ENCODE assay signal across 25 cellular contexts in the genomic region with DNA sequence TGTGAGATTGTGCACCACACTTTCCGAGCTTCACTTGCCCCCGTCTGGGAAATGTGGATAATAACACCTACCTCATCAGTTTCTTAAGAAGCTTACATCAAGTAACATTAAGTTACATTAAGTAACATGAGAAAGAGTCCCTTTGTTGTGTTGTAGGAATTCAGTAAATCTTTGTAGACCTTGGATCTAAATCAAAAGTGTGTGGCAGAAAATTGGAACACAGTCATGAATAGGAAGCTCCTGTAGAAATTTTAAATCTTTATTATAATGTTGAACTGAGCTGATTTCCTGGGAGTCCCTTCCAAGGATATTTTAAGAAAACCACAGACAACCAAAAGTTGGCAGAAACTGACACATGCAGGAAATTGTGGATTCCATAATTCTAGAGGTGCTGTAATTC. TPM values are rescaled to one million over a fixed set of nuclear protein-coding genes. Genes with fewer than 3 reads are reported as not detected.
DNase-seq lines count a peak whose midpoint lies in the region; TF ChIP-seq lines count a peak whose summit lies in the region.
"Had no signal": no experiment of that assay in that cellular context is flagged by ENCODE, and none has a peak within 500 bp of the region (broad histone marks: within the 10 kb centered on the region; RNA-seq: fewer than 3 reads in every experiment).

No MANE protein-coding gene starts in this region.

- H3K4me3 ChIP-seq in AG10803 (ENCODE audit: low read length) (no peak overlapping the region), astrocyte of the spinal cord (ENCODE audit: low read depth, low read length) (no peak overlapping the region), fibroblast of villous mesenchyme (ENCODE audit: low read depth, low read length) (no peak overlapping the region)
- H3K4me3 ChIP-seq: body of pancreas, coronary artery, Peyer's patch, thoracic aorta had no signal

- H3K4me1 Mint-ChIP-seq in type B pancreatic cell (ENCODE audit: unreplicated experiment), result peaks cover 11% of the 10 kb centered on the region

- H3K36me3 Mint-ChIP-seq in type B pancreatic cell, result no peaks in the 10 kb centered on the region
- H3K36me3 Mint-ChIP-seq: activated CD4-positive, alpha-beta memory T cell treated with anti-CD3 and anti-CD28 coated beads for 36 hours; activated naive CD4-positive, alpha-beta T cell treated with anti-CD3 and anti-CD28 coated beads, Interleukin-2, amount 50 U/mL, for 72 hours; naive thymus-derived CD8-positive, alpha-beta T cell; T-cell had no signal

- H3K27me3 Mint-ChIP-seq in type B pancreatic cell, result peaks cover 14% of the 10 kb centered on the region

- no peak overlapping the region for H3K27ac Mint-ChIP-seq in type B pancreatic cell
- H3K27ac Mint-ChIP-seq: activated CD4-positive, alpha-beta memory T cell treated with anti-CD3 and anti-CD28 coated beads for 36 hours; activated naive CD4-positive, alpha-beta T cell treated with anti-CD3 and anti-CD28 coated beads, Interleukin-2, amount 50 U/mL, for 72 hours; activated T-helper 17 cell treated with anti-CD3 and anti-CD28 coated beads, Interleukin-2, amount 50 U/mL, for 72 hours; naive thymus-derived CD8-positive, alpha-beta T cell; stimulated activated naive CD8-positive, alpha-beta T cell treated with anti-CD3 and anti-CD28 coated beads, Interleukin-15, Interleukin-2, amounts not matched to agents 100 ng/mL and 50 ng/mL, for 24 hours; T-cell had no signal

- no peak for TF ChIP-seq CTCF in AG10803 (conservative IDR thresholded peaks at IDR 0.05; ENCODE audit: low read length)
- TF ChIP-seq CTCF in astrocyte of the spinal cord (IDR thresholded peaks at IDR 0.05; ENCODE audit: low read depth, low read length), result no peak
- no peak for TF ChIP-seq CTCF in fibroblast of villous mesenchyme (IDR thresholded peaks at IDR 0.05; ENCODE audit: insufficient read depth, low read depth, low read length)
- TF ChIP-seq CTCF in type B pancreatic cell (conservative IDR thresholded peaks at IDR 0.05), result no peak

- DNase-seq in AG10803 (ENCODE audit: low read depth) (peak; percentile 83), M059J (ENCODE audit: low read depth) (peak; percentile 36), astrocyte of the spinal cord (ENCODE audit: low read depth, low spot score) (peak; percentile 39), fibroblast of villous mesenchyme (ENCODE audit: low read depth) (peak; percentile 3), NCI-H82 (lab: John Stamatoyannopoulos, UW) (no peak), iPS-NIHi7 (ENCODE audit: extremely low spot score) (no peak), activated gamma-delta T cell (lab: John Stamatoyannopoulos, UW) (no peak), type B pancreatic cell (ENCODE audit: extremely low spot score, unreplicated experiment) (no peak)
- DNase-seq: activated CD4-positive, alpha-beta memory T cell treated with anti-CD3 and anti-CD28 coated beads for 36 hours; activated CD8-positive, alpha-beta memory T cell treated with anti-CD3 and anti-CD28 coated beads, Interleukin-2, amount 50 U/mL, for 48 hours; body of pancreas; effector memory CD4-positive, alpha-beta T cell; GDM1; left ventricle myocardium superior; naive thymus-derived CD8-positive, alpha-beta T cell; NCI-H2029 treated with DMSO at 0.1 percent for 48 hours; NCI-H2227 treated with DMSO at 0.1 percent for 48 hours; nucleus accumbens; Peyer's patch; T-cell had no signal

- no peaks in the 10 kb centered on the region for H3K9me3 Mint-ChIP-seq in type B pancreatic cell
- H3K9me3 Mint-ChIP-seq: activated CD4-positive, alpha-beta memory T cell treated with anti-CD3 and anti-CD28 coated beads for 36 hours; activated naive CD4-positive, alpha-beta T cell treated with anti-CD3 and anti-CD28 coated beads, Interleukin-2, amount 50 U/mL, for 72 hours; activated T-helper 17 cell treated with anti-CD3 and anti-CD28 coated beads, Interleukin-2, amount 50 U/mL, for 72 hours; naive thymus-derived CD8-positive, alpha-beta T cell; stimulated activated naive CD8-positive, alpha-beta T cell treated with anti-CD3 and anti-CD28 coated beads, Interleukin-15, Interleukin-2, amounts not matched to agents 100 ng/mL and 50 ng/mL, for 24 hours; T-cell had no signal

- no peak overlapping the region for H3K4me3 Mint-ChIP-seq in type B pancreatic cell
- H3K4me3 Mint-ChIP-seq: activated CD4-positive, alpha-beta memory T cell treated with anti-CD3 and anti-CD28 coated beads for 36 hours; activated T-helper 17 cell treated with anti-CD3 and anti-CD28 coated beads, Interleukin-2, amount 50 U/mL, for 72 hours; naive thymus-derived CD8-positive, alpha-beta T cell; stimulated activated naive CD8-positive, alpha-beta T cell treated with anti-CD3 and anti-CD28 coated beads, Interleukin-15, Interleukin-2, amounts not matched to agents 100 ng/mL and 50 ng/mL, for 24 hours; T-cell had no signal

- in situ Hi-C loops in astrocyte of the spinal cord (cut with HindIII; ENCODE audit: low sequenced_read_pairs), result no loop called here

RNA-seq across cellular contexts. Expression of gene ENOX1, which starts 5.7 kb away (rescaled TPM):
- total RNA-seq in M059J (2014; rRNA removed; shearing (Covaris generic)), result 0.05 and 0.10 TPM in 2 replicates
- total RNA-seq in fibroblast of villous mesenchyme, result 1.3 and 2.2 TPM in 2 replicates
- 2.0 and 7.5 TPM in 2 replicates for total RNA-seq in type B pancreatic cell (ENCODE audit: low replicate concordance)
- total RNA-seq: naive thymus-derived CD8-positive, alpha-beta T cell had no signal

Comparison
In these comparisons a context has a peak if more than half of its experiments do, and no peak if none do; other contexts are left out.
1. DNase-seq: peak in AG10803 (single experiment), M059J (single experiment), astrocyte of the spinal cord (single experiment) and fibroblast of villous mesenchyme (single experiment); none in NCI-H82 (single experiment), iPS-NIHi7 (single experiment), activated gamma-delta T cell (single experiment) and type B pancreatic cell (single experiment).